In the genomic region with DNA sequence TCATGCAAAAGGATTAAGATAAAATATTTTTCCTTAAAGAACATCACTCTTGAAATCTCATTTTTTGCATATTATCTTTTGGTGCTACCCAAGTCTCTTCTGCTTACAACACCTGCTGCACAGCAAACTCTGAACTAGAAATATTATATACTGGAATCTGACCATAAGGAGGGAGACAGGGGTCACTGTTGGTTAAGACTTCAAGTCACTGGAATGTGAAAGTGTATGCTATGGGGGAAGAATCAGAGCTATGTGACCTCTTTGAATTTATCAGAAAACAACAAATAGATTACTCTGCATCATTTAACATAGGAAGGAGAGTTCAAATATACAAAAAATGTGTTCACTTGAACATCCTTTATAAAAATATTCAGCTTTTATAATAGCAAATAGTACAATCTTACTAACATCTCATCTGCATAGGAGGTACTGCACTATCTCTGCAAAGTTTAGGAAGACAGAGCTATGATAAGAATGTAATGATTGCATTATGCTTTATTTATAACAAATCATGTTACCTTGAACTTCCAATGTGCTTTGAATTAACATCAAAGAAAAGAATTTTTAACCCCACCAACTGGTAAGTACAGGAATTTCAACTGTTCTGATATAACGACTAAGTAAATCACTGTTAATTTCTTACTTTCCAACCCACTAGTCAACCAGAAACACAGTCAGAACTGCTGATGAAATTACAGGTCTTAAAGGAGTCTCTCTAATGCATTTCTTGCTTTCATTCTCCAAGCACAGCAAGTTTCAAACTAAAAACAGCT, we compare ENCODE assay signal across 12 cellular contexts.
DNase-seq lines count a peak whose midpoint lies in the region; ATAC-seq, FAIRE-seq and TF ChIP-seq lines count a peak whose summit lies in the region.
"Had no signal": no experiment of that assay in that cellular context is flagged by ENCODE, and none has a peak within 500 bp of the region (broad histone marks: within the 10 kb centered on the region; RNA-seq: fewer than 3 reads in every experiment).

No MANE protein-coding gene starts in this region.

- H3K9me3 ChIP-seq in GM23248 (ENCODE audit: low read depth) (no peaks in the 10 kb centered on the region), keratinocyte (ENCODE audit: control insufficient read depth, low read depth, low read length) (no peaks in the 10 kb centered on the region)
- H3K9me3 ChIP-seq: neutrophil had no signal

- H3K27me3 ChIP-seq in GM23248 (replicated peaks; ENCODE audit: insufficient read depth) (no peaks in the 10 kb centered on the region), keratinocyte (ENCODE audit: control insufficient read depth, extremely low read depth, insufficient read depth, low read length) (no peaks in the 10 kb centered on the region)
- H3K27me3 ChIP-seq: neutrophil had no signal

- peak; percentile 71 for ATAC-seq in GM18520 (IDR thresholded peaks at IDR 0.05; ENCODE audit: unreplicated experiment)

- H3K4me2 ChIP-seq in GM23248 (ENCODE audit: unreplicated experiment) (no peak overlapping the region), keratinocyte (ENCODE audit: control insufficient read depth, extremely low read depth, insufficient read depth, low read depth, low read length) (no peak overlapping the region)

- intact Hi-C loops in CD14-positive monocyte (cut with micrococcal nuclease), result no loop called here
- intact Hi-C loops in activated CD4-positive, alpha-beta memory T cell treated with anti-CD3 and anti-CD28 coated beads for 36 hours (cut with micrococcal nuclease), result loop anchor here (1.0 to 10.0 kb wide), 2 partner anchors 61 to 254 kb away; partner anchors contain the start of gene MMAA

- TF ChIP-seq CTCF in keratinocyte (optimal IDR thresholded peaks at IDR 0.05 in 1 of 3, IDR thresholded peaks at IDR 0.05 in 1 of 3, conservative IDR thresholded peaks at IDR 0.05 in 1 of 3; ENCODE audit: extremely low read depth in 1 of 3, insufficient read depth in 2 of 3, low read length in 3 of 3) (peak in 1 of 3 experiments; percentile 24), CD14-positive monocyte (IDR thresholded peaks at IDR 0.05) (no peak)

- peak; percentile 34 for FAIRE-seq in keratinocyte (lab: Jason Lieb, UNC)

- no peaks in the 10 kb centered on the region for H3K36me3 ChIP-seq in GM23248 (ENCODE audit: low read depth)
- H3K36me3 ChIP-seq in keratinocyte (ENCODE audit: control insufficient read depth in 2 of 2, extremely low read depth in 1 of 2, insufficient read depth in 2 of 2, low read length in 2 of 2), result no peaks in the 10 kb centered on the region
- H3K36me3 ChIP-seq: neutrophil had no signal

- dilution Hi-C loops in keratinocyte (cut with MboI; ENCODE audit: extremely low pct_ligation_motif_present, low sequenced_read_pairs), result no loop called here

- no peaks in the 10 kb centered on the region for H3K9me1 ChIP-seq in keratinocyte (ENCODE audit: control insufficient read depth, extremely low read depth, insufficient read depth, low read length)

- H3K4me3 Mint-ChIP-seq in CD14-positive monocyte, result no peak overlapping the region
- H3K4me3 Mint-ChIP-seq in activated CD4-positive, alpha-beta memory T cell treated with anti-CD3 and anti-CD28 coated beads for 36 hours, result no peak overlapping the region
- H3K4me3 Mint-ChIP-seq: stimulated activated naive CD8-positive, alpha-beta T cell treated with anti-CD3 and anti-CD28 coated beads, Interleukin-15, Interleukin-2, amounts not matched to agents 100 ng/mL and 50 ng/mL, for 24 hours had no signal

- no peaks in the 10 kb centered on the region for H3F3A ChIP-seq in GM23248 (ENCODE audit: insufficient read depth)

- no peak overlapping the region for H3K4me3 ChIP-seq in GM23248
- no peak overlapping the region for H3K4me3 ChIP-seq in keratinocyte (ENCODE audit: control insufficient read depth in 2 of 3, extremely low read depth in 1 of 3, insufficient read depth in 2 of 3, low read depth in 1 of 3, low read length in 3 of 3)

- H2AFZ ChIP-seq in GM23248 (no peak overlapping the region), keratinocyte (ENCODE audit: control insufficient read depth, low read length) (no peak overlapping the region)

- 27 to 32% methylated on average over 1 of the region's 1 CpG for WGBS in GM23248 (ENCODE audit: low coverage in 1 of 2, low lambda C conversion rate in 2 of 2, missing lambda C conversion rate in 2 of 2), 2 experiments

- H3K27ac ChIP-seq in GM23248 (no peak overlapping the region), keratinocyte (ENCODE audit: control insufficient read depth, insufficient read depth, low read length) (no peak overlapping the region)
- H3K27ac ChIP-seq: HL-60, neutrophil had no signal

- H3K9ac ChIP-seq in GM23248 (no peak overlapping the region), keratinocyte (ENCODE audit: control insufficient read depth, extremely low read depth, insufficient read depth, low read length) (no peak overlapping the region)

- H3K9me3 Mint-ChIP-seq in CD14-positive monocyte, result peaks cover 0 to 1% (median 0%) of the 10 kb centered on the region in 7 donors
- no peaks in the 10 kb centered on the region for H3K9me3 Mint-ChIP-seq in activated CD4-positive, alpha-beta memory T cell treated with anti-CD3 and anti-CD28 coated beads for 36 hours
- H3K9me3 Mint-ChIP-seq: stimulated activated naive CD8-positive, alpha-beta T cell treated with anti-CD3 and anti-CD28 coated beads, Interleukin-15, Interleukin-2, amounts not matched to agents 100 ng/mL and 50 ng/mL, for 24 hours had no signal

- no peak overlapping the region for H3K27ac Mint-ChIP-seq in CD14-positive monocyte
- H3K27ac Mint-ChIP-seq in activated CD4-positive, alpha-beta memory T cell treated with anti-CD3 and anti-CD28 coated beads for 36 hours, result no peak overlapping the region
- H3K27ac Mint-ChIP-seq: stimulated activated naive CD8-positive, alpha-beta T cell treated with anti-CD3 and anti-CD28 coated beads, Interleukin-15, Interleukin-2, amounts not matched to agents 100 ng/mL and 50 ng/mL, for 24 hours had no signal

- POLR2A ChIA-PET in activated CD4-positive, alpha-beta memory T cell treated with anti-CD3 and anti-CD28 coated beads for 36 hours (lab: Charles Lee), result interaction anchor here (1.7 kb wide), 1 partner anchor 67 kb away, joined by 3 read pairs; no protein-coding TSS in a partner anchor

- in situ Hi-C loops in GM23248 (cut with MboI), result no loop called here

- H3K4me1 ChIP-seq in GM23248 (ENCODE audit: insufficient read depth) (peaks cover 9% of the 10 kb centered on the region), keratinocyte (ENCODE audit: control insufficient read depth, extremely low read depth, insufficient read depth, low read length) (peaks cover 21% of the 10 kb centered on the region)

- H3K79me2 ChIP-seq in GM23248 (ENCODE audit: insufficient read depth) (peaks cover 21% of the 10 kb centered on the region; the same call in 1 of the 2 replicates), keratinocyte (ENCODE audit: control insufficient read depth, insufficient read depth, low read length) (no peaks in the 10 kb centered on the region)

- H3K9me2 ChIP-seq in GM23248 (ENCODE audit: insufficient read depth), result no peaks in the 10 kb centered on the region

- peaks cover 4% of the 10 kb centered on the region for H3K4me1 Mint-ChIP-seq in CD14-positive monocyte
- H3K4me1 Mint-ChIP-seq in activated CD4-positive, alpha-beta memory T cell treated with anti-CD3 and anti-CD28 coated beads for 36 hours (ENCODE audit: low read depth), result peaks cover 29% of the 10 kb centered on the region

- CTCF ChIA-PET in activated CD4-positive, alpha-beta memory T cell treated with anti-CD3 and anti-CD28 coated beads for 36 hours (lab: Charles Lee), result interaction anchor here (1.0 to 1.1 kb wide), 2 partner anchors 28 to 29 kb away, joined by 3 read pairs; no protein-coding TSS in a partner anchor

- no peaks in the 10 kb centered on the region for H3K36me3 Mint-ChIP-seq in CD14-positive monocyte
- peaks cover 26% of the 10 kb centered on the region for H3K36me3 Mint-ChIP-seq in activated CD4-positive, alpha-beta memory T cell treated with anti-CD3 and anti-CD28 coated beads for 36 hours

- H4K20me1 ChIP-seq in GM23248 (ENCODE audit: insufficient read depth), result no peaks in the 10 kb centered on the region
- H4K20me1 ChIP-seq in keratinocyte (ENCODE audit: control insufficient read depth, extremely low read depth, insufficient read depth, low read length), result no peaks in the 10 kb centered on the region

- DNase-seq in GM23248 (peak; percentile 35), HS-5 (ENCODE audit: low read depth) (peak; percentile 6), keratinocyte (ENCODE audit: low read depth, low spot score) (no peak), CD14-positive monocyte (ENCODE audit: low spot score) (no peak), NCI-H1105 (lab: John Stamatoyannopoulos, UW) (no peak)
- no peak for DNase-seq in stimulated activated CD4-positive, alpha-beta T cell treated with anti-CD3 and anti-CD28 coated beads, Interleukin-2, amount 100 ng/mL, for 48 hours
- DNase-seq in activated CD4-positive, alpha-beta memory T cell treated with anti-CD3 and anti-CD28 coated beads for 36 hours, result no peak
- DNase-seq: cortex of kidney had no signal

- H3K27me3 Mint-ChIP-seq in CD14-positive monocyte (ENCODE audit: low read depth in 3 of 3), result no peaks in the 10 kb centered on the region
- H3K27me3 Mint-ChIP-seq in activated CD4-positive, alpha-beta memory T cell treated with anti-CD3 and anti-CD28 coated beads for 36 hours, result no peaks in the 10 kb centered on the region
- H3K27me3 Mint-ChIP-seq: stimulated activated naive CD8-positive, alpha-beta T cell treated with anti-CD3 and anti-CD28 coated beads, Interleukin-15, Interleukin-2, amounts not matched to agents 100 ng/mL and 50 ng/mL, for 24 hours had no signal

Comparison
In these comparisons a context has a peak if more than half of its experiments do, and no peak if none do; other contexts are left out.
1. DNase-seq: peak in GM23248 (single experiment) and HS-5 (single experiment); none in keratinocyte (single experiment), CD14-positive monocyte (single experiment), stimulated activated CD4-positive, alpha-beta T cell treated with anti-CD3 and anti-CD28 coated beads, Interleukin-2, amount 100 ng/mL, for 48 hours (0 of 2), NCI-H1105 (single experiment) and activated CD4-positive, alpha-beta memory T cell treated with anti-CD3 and anti-CD28 coated beads for 36 hours (single experiment).